In the genomic region with DNA sequence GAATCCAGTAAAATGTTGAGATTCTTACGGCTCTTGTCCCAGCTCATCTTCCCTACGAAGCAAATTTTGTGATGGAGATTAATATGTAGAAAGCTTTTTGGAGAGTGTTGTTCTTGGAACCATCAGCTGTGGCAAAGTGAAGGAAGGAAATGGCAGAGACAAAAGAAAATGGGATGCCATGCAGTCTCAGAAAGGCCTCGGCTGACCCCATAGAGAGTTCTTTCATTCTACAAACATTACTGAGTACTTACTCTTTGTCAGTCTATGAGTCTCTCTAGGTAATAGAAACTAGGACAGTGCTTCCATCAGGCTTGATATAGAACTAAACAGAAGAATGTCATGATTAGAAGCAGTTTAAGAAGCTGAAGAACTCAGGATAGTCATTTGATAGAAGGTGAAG, we compare ENCODE assay signal across 28 cellular contexts.
A peak's percentile ranks its signal among the peaks of the same experiment; 100 is the strongest.
DNase-seq lines count a peak whose midpoint lies in the region; ATAC-seq, FAIRE-seq and TF ChIP-seq lines count a peak whose summit lies in the region.
"Had no signal": no experiment of that assay in that cellular context is flagged by ENCODE, and none has a peak within 500 bp of the region (broad histone marks: within the 10 kb centered on the region; RNA-seq: fewer than 3 reads in every experiment).

No MANE protein-coding gene starts in this region.

- no peaks in the 10 kb centered on the region for H3K79me1 ChIP-seq in H1 (ENCODE audit: low read depth, low read length)

- H3K4me1 ChIP-seq in A673 (ENCODE audit: insufficient read depth, low read length, poor library complexity, severe bottlenecking) = peaks cover 11% of the 10 kb centered on the region
- H3K4me1 ChIP-seq in H1 (replicated peaks in 1 of 4; ENCODE audit: control insufficient read depth in 3 of 4, insufficient read depth in 4 of 4, low read length in 3 of 4) = peaks cover 0 to 8% (median 1%) of the 10 kb centered on the region in 4 experiments; a peak in 2 of 7 replicates
- H3K4me1 ChIP-seq in body of pancreas = no peaks in the 10 kb centered on the region

- 12% methylated on average over 3 of the region's 3 CpGs; no CpG with 5 or more reads in 1 of the 2 experiments for WGBS in H1 (ENCODE audit: extremely low coverage in 1 of 2, insufficient coverage in 1 of 2, insufficient read length in 1 of 2, insufficient replicate concordance in 2 of 2, low coverage in 1 of 2, low lambda C conversion rate in 2 of 2, missing lambda C conversion rate in 1 of 2), 2 experiments
- whole genome bisulfite sequencing in body of pancreas, 2 donors = 91% methylated on average over 3 of the region's 3 CpGs

- no peak overlapping the region for H2AFZ ChIP-seq in H1 (ENCODE audit: low read length)

- no peaks in the 10 kb centered on the region for H3K9me3 ChIP-seq in A673 (ENCODE audit: low read depth, low read length, poor library complexity, severe bottlenecking)
- no peaks in the 10 kb centered on the region for H3K9me3 ChIP-seq in H1 (ENCODE audit: insufficient read depth in 2 of 2, low read depth in 1 of 2, low read length in 1 of 2)
- H3K9me3 ChIP-seq in body of pancreas = no peaks in the 10 kb centered on the region

- POLR2A ChIA-PET in A673 (lab: Charles Lee; ENCODE audit: low non-redundant PET) (no interaction called here), H1 (lab: Charles Lee; ENCODE audit: partially characterized antibody) (no interaction called here)

- no peak for TF ChIP-seq EP300 in H1 (IDR thresholded peaks at IDR 0.05; ENCODE audit: borderline replicate concordance in 1 of 2, low read depth in 2 of 2, low read length in 2 of 2)

- H4K5ac ChIP-seq in H1 (ENCODE audit: insufficient read length, low read depth, low read length) = no peak overlapping the region

- no peak overlapping the region for H3K4ac ChIP-seq in H1 (replicated peaks; ENCODE audit: insufficient read length, low read depth, low read length)

- H4K91ac ChIP-seq in H1 (replicated peaks; ENCODE audit: insufficient read length, low read length) = no peak overlapping the region

- no peak overlapping the region for H3K4me3 ChIP-seq in A673 (ENCODE audit: low read depth, low read length, poor library complexity, severe bottlenecking)
- peak overlapping the region in 1 of 4 experiments; percentile 7; a peak in 1 of 8 replicates for H3K4me3 ChIP-seq in H1 (ENCODE audit: extremely low read depth in 1 of 4, insufficient read depth in 2 of 4, low read depth in 3 of 4, low read length in 4 of 4)
- H3K4me3 ChIP-seq in body of pancreas = no peak overlapping the region

- ATAC-seq in GM18909 (IDR thresholded peaks at IDR 0.05; ENCODE audit: poor library complexity, unreplicated experiment) (no peak), body of pancreas (no peak)
- ATAC-seq: activated CD4-positive, CD25-positive, alpha-beta regulatory T cell treated with anti-CD3 and anti-CD28 coated beads, Interleukin-2, amount 50 U/mL, for 24 hours; activated naive CD8-positive, alpha-beta T cell treated with anti-CD3 and anti-CD28 coated beads, Interleukin-2, amount 50 U/mL, for 24 hours; activated T-cell treated with anti-CD3 and anti-CD28 coated beads, Interleukin-2, amount 50 U/mL, for 72 hours; left ventricle myocardium superior; PC-3; Right ventricle myocardium inferior; stimulated activated effector memory CD8-positive, alpha-beta T cell treated with anti-CD3 and anti-CD28 coated beads, Interleukin-12 subunit alpha, Interleukin-12 subunit beta, amount 100 ng/mL, for 72 hours had no signal

- TF ChIP-seq POLR2A in H1 (IDR thresholded peaks at IDR 0.05; ENCODE audit: control extremely low read depth in 1 of 2, low read depth in 2 of 2, low read length in 2 of 2) = no peak; a peak in 1 of 3 replicates
- no peak for TF ChIP-seq POLR2A in body of pancreas (IDR thresholded peaks at IDR 0.05)

- peak overlapping the region in 1 of 2 experiments; percentile 27; a peak in 1 of 4 replicates for H3K4me2 ChIP-seq in H1 (ENCODE audit: insufficient read depth in 1 of 2, low read depth in 2 of 2, low read length in 2 of 2)

- TF ChIP-seq CTCF in A673 (conservative IDR thresholded peaks at IDR 0.05; ENCODE audit: low read depth, low read length) = no peak
- TF ChIP-seq CTCF in H1 (IDR thresholded peaks at IDR 0.05; ENCODE audit: control extremely low read depth in 1 of 3, insufficient read depth in 1 of 3, low read depth in 1 of 3, low read length in 3 of 3) = no peak
- no peak for TF ChIP-seq CTCF in body of pancreas (IDR thresholded peaks at IDR 0.05)

- peak; percentile 80 for FAIRE-seq in H1 (lab: Jason Lieb, UNC)
- FAIRE-seq: G401.6, kidney had no signal

- no peak overlapping the region for H2BK5ac ChIP-seq in H1 (ENCODE audit: low read depth, low read length)

- H2AK5ac ChIP-seq in H1 (ENCODE audit: low read depth, low read length) = no peak overlapping the region

- CTCF ChIA-PET in A673 (lab: Charles Lee) = no interaction called here
- CTCF ChIA-PET in H1 (lab: Charles Lee; ENCODE audit: partially characterized antibody) = interaction anchor here (1.1 kb wide), 1 partner anchor 25 kb away, joined by 3 read pairs; no protein-coding TSS in a partner anchor

- no TSS peak for BruUV-seq in A673 (replicated peaks; lab: Mats Ljungman, UMichigan)

- H3K56ac ChIP-seq in H1 (replicated peaks; ENCODE audit: insufficient read length, low read depth, low read length) = no peak overlapping the region

- no peak overlapping the region for H3K23ac ChIP-seq in H1 (ENCODE audit: insufficient read length)

- 0 out of 4 replicates have a peak, but pooled peaks of 1 of the 2 experiments have one; percentile 1 for TF ChIP-seq RAD21 in H1 (IDR thresholded peaks at IDR 0.05 in 1 of 2, conservative IDR thresholded peaks at IDR 0.05 in 1 of 2; ENCODE audit: low read depth in 2 of 2, low read length in 2 of 2)

- intact Hi-C loops in A673 (cut with micrococcal nuclease; ENCODE audit: unreplicated experiment) = no loop called here
- intact Hi-C loops in body of pancreas (cut with DNase I) = no loop called here

- H3K27ac ChIP-seq in A673 (ENCODE audit: low read depth, low read length, poor library complexity, severe bottlenecking) (no peak overlapping the region), H1 (ENCODE audit: low read depth, low read length) (no peak overlapping the region; the same call in 1 of the 2 replicates), body of pancreas (no peak overlapping the region)
- H3K27ac ChIP-seq: epithelial cell of prostate had no signal

- no peaks in the 10 kb centered on the region; the same call in 1 of the 2 replicates for H3K23me2 ChIP-seq in H1 (ENCODE audit: low read depth, low read length)

- H2BK20ac ChIP-seq in H1 (ENCODE audit: low read length) = no peak overlapping the region

- H2BK12ac ChIP-seq in H1 (ENCODE audit: low read depth, low read length) = no peak overlapping the region

- H3K79me2 ChIP-seq in H1 (ENCODE audit: control insufficient read depth in 1 of 2, insufficient read depth in 2 of 2, low read length in 2 of 2) = 0 out of 4 replicates have a peak, but pooled peaks cover 0 to 2% of the 10 kb centered on the region in 2 experiments

- H3K14ac ChIP-seq in H1 (ENCODE audit: insufficient read length) = no peak overlapping the region

- no peak overlapping the region for H2BK120ac ChIP-seq in H1 (replicated peaks; ENCODE audit: low read depth, low read length)

- H3K18ac ChIP-seq in H1 (ENCODE audit: extremely low read depth, low read length) = no peak overlapping the region

- H2BK15ac ChIP-seq in H1 (ENCODE audit: low read length) = no peak overlapping the region

- H3K27me3 ChIP-seq in A673 (replicated peaks; ENCODE audit: insufficient read depth, low read depth, low read length, poor library complexity) = no peaks in the 10 kb centered on the region
- H3K27me3 ChIP-seq in H1 (replicated peaks in 1 of 4; ENCODE audit: control insufficient read depth in 3 of 4, extremely low read depth in 1 of 4, insufficient read depth in 3 of 4, low read length in 3 of 4) = no peaks in the 10 kb centered on the region
- no peaks in the 10 kb centered on the region for H3K27me3 ChIP-seq in body of pancreas

- DNase-seq in A673 (ENCODE audit: low spot score) = peak; percentile 31
- peak; percentile 40 for DNase-seq in NCI-H69 (lab: John Stamatoyannopoulos, UW)
- peak in 1 of 2 experiments; percentile 25 for DNase-seq in H1 (ENCODE audit: low read depth in 1 of 2, low spot score in 2 of 2)
- peak; percentile 40 for DNase-seq in iPS-NIHi7 (ENCODE audit: extremely low spot score)
- DNase-seq in stimulated activated CD4-positive, alpha-beta T cell treated with anti-CD3 and anti-CD28 coated beads, Interleukin-4, amount 100 ng/mL, for 1 hour = no peak
- no peak for DNase-seq in NOMO-1 treated with dmso at 0.1 percent for 144 hours (lab: John Stamatoyannopoulos, UW; ENCODE audit: unreplicated experiment)
- no peak for DNase-seq in body of pancreas
- DNase-seq: activated CD4-positive, alpha-beta T cell treated with anti-CD3 and anti-CD28 coated beads, Interleukin-2, amount 50 U/mL, for 48 hours; activated naive CD8-positive, alpha-beta T cell treated with anti-CD3 and anti-CD28 coated beads, Interleukin-2, amount 50 U/mL, for 24 hours; activated T-cell treated with anti-CD3 and anti-CD28 coated beads, Interleukin-2, amount 50 U/mL, for 72 hours; HFFc6; hippocampal formation; KBM-7; kidney; left ventricle myocardium superior; naive B cell; NCI-H1105; NCI-H2029; NCI-H524 treated with DMSO at 0.1 percent for 48 hours; nucleus accumbens; PC-3; T-helper 2 cell had no signal

- H3K36me3 ChIP-seq in A673 (ENCODE audit: insufficient read depth, low read length, poor library complexity, severe bottlenecking) = no peaks in the 10 kb centered on the region
- H3K36me3 ChIP-seq in H1 (ENCODE audit: control insufficient read depth in 2 of 4, insufficient read depth in 4 of 4, low read length in 3 of 4) = peaks cover 0 to 28% (median 5%) of the 10 kb centered on the region in 4 experiments; a peak in 3 of 8 replicates
- peaks cover 0 to 6% of the 10 kb centered on the region in 2 donors for H3K36me3 ChIP-seq in body of pancreas (replicated peaks in 1 of 2; ENCODE audit: insufficient read depth in 1 of 2, low read depth in 2 of 2)

- no peak overlapping the region for H4K8ac ChIP-seq in H1 (ENCODE audit: extremely low read depth, insufficient read depth, low read length)

- H3K9ac ChIP-seq in H1 (replicated peaks in 1 of 4; ENCODE audit: extremely low read depth in 1 of 4, low read depth in 3 of 4, low read length in 3 of 4) = no peak overlapping the region

- H4K20me1 ChIP-seq in H1 (replicated peaks in 1 of 2; ENCODE audit: control insufficient read depth in 1 of 2, insufficient read depth in 2 of 2, low read length in 2 of 2) = no peaks in the 10 kb centered on the region

TF ChIP-seq in H1, 55 proteins besides CTCF, POLR2A, EP300 and RAD21 (continues in another document):
- TF ChIP-seq NANOG (IDR thresholded peaks at IDR 0.05; ENCODE audit: insufficient read depth, low read depth, low read length, poor library complexity, severe bottlenecking) = peak; percentile 45
- no peak for TF ChIP-seq SIRT6 (IDR thresholded peaks at IDR 0.05; ENCODE audit: low read length)
- no peak for TF ChIP-seq BRCA1 (IDR thresholded peaks at IDR 0.05; ENCODE audit: low read depth, low read length)
- no peak for TF ChIP-seq FOSL1 (IDR thresholded peaks at IDR 0.05; ENCODE audit: insufficient read depth, low read depth, low read length)
- TF ChIP-seq HDAC2 (IDR thresholded peaks at IDR 0.05; ENCODE audit: borderline replicate concordance in 1 of 2, low read depth in 2 of 2, low read length in 2 of 2) = 0 out of 4 replicates have a peak, but pooled peaks of 1 of the 2 experiments have one; percentile 8
- no peak for TF ChIP-seq CHD2 (IDR thresholded peaks at IDR 0.05; ENCODE audit: low read length)

Comparison
In these comparisons a context has a peak if more than half of its experiments do, and no peak if none do; other contexts are left out.
1. DNase-seq: peak in A673 (single experiment), NCI-H69 (single experiment) and iPS-NIHi7 (single experiment); none in stimulated activated CD4-positive, alpha-beta T cell treated with anti-CD3 and anti-CD28 coated beads, Interleukin-4, amount 100 ng/mL, for 1 hour (single experiment), NOMO-1 treated with dmso at 0.1 percent for 144 hours (single experiment) and body of pancreas (0 of 4).